1 cellular context compared by ENCODE assay signal in genomic region chr2:43657241-43657640, GRCh38.
TF ChIP-seq lines count a peak whose summit lies in the region.

No MANE protein-coding gene starts in this region.

TF ChIP-seq in SK-N-SH, 30 proteins besides CTCF, POLR2A, EP300 and RAD21 (continued from another document):
- TF ChIP-seq TAF1 (IDR thresholded peaks at IDR 0.05; ENCODE audit: borderline replicate concordance, low read depth, low read length): no peak
